In genomic region chr1:8816831-8817412, GRCh38 we compare ENCODE assay signal across 7 cellular contexts. TPM values are rescaled to one million over a fixed set of nuclear protein-coding genes. Genes with fewer than 3 reads are reported as not detected.
DNase-seq lines count a peak whose midpoint lies in the region; ATAC-seq and TF ChIP-seq lines count a peak whose summit lies in the region.

No MANE protein-coding gene starts in this region.

- H3K4me3 Mint-ChIP-seq in activated B cell treated with CpG ODN at 0.5 μM for 24 hours: peak overlapping the region; percentile 94
- peak overlapping the region; percentile 95 for H3K4me3 Mint-ChIP-seq in dendritic cell treated with granulocyte-macrophage colony-stimulating factor and Interleukin-4, amounts not matched to agents 40 ng/mL and 50 ng/mL, for 4 days
- peak overlapping the region; percentile 95 to 98 for H3K4me3 Mint-ChIP-seq in stimulated activated naive B cell treated with anti-CD40 and anti-IgM and Interleukin-4, amounts not matched to agents 10 μg/mL and 1 μg/mL and 100 μg/mL, for 72 hours

- peaks cover 48% of the 10 kb centered on the region for H3K4me1 ChIP-seq in lower lobe of right lung

- no peaks in the 10 kb centered on the region for H3K36me3 ChIP-seq in lower lobe of right lung

- H3K27me3 Mint-ChIP-seq in activated B cell treated with CpG ODN at 0.5 μM for 24 hours: no peaks in the 10 kb centered on the region
- no peaks in the 10 kb centered on the region for H3K27me3 Mint-ChIP-seq in dendritic cell treated with granulocyte-macrophage colony-stimulating factor and Interleukin-4, amounts not matched to agents 40 ng/mL and 50 ng/mL, for 4 days
- H3K27me3 Mint-ChIP-seq in stimulated activated naive B cell treated with anti-CD40 and anti-IgM and Interleukin-4, amounts not matched to agents 10 μg/mL and 1 μg/mL and 100 μg/mL, for 72 hours: no peaks in the 10 kb centered on the region

- H3K36me3 Mint-ChIP-seq in activated B cell treated with CpG ODN at 0.5 μM for 24 hours (ENCODE audit: low read depth): peaks cover 9% of the 10 kb centered on the region
- H3K36me3 Mint-ChIP-seq in dendritic cell treated with granulocyte-macrophage colony-stimulating factor and Interleukin-4, amounts not matched to agents 40 ng/mL and 50 ng/mL, for 4 days (ENCODE audit: low read depth): peaks cover 10% of the 10 kb centered on the region
- peaks cover 5 to 7% of the 10 kb centered on the region in 2 donors for H3K36me3 Mint-ChIP-seq in stimulated activated naive B cell treated with anti-CD40 and anti-IgM and Interleukin-4, amounts not matched to agents 10 μg/mL and 1 μg/mL and 100 μg/mL, for 72 hours

- TF ChIP-seq CTCF in activated B cell treated with CpG ODN at 0.5 μM for 24 hours (IDR thresholded peaks at IDR 0.05) (no peak), lower lobe of right lung (IDR thresholded peaks at IDR 0.05) (no peak)

- POLR2A ChIA-PET in activated B cell treated with CpG ODN at 0.5 μM for 24 hours (lab: Charles Lee): interaction anchor here (0.6 to 2.6 kb wide), 20 partner anchors 9 to 855 kb away, joined by 3 to 33 read pairs (median 5); partner anchors contain the start of genes ENO1 and PARK7

- peak overlapping the region; percentile 91 for H3K27ac ChIP-seq in lower lobe of right lung

- CTCF ChIA-PET in activated B cell treated with CpG ODN at 0.5 μM for 24 hours (lab: Charles Lee): no interaction called here

- intact Hi-C loops in activated B cell treated with CpG ODN at 0.5 μM for 24 hours (cut with micrococcal nuclease): loop anchor here (1.0 to 5.0 kb wide), 5 partner anchors 32 to 791 kb away; partner anchors contain the start of genes ENO1, ERRFI1 and GPR157
- intact Hi-C loops in dendritic cell treated with granulocyte-macrophage colony-stimulating factor and Interleukin-4, amounts not matched to agents 40 ng/mL and 50 ng/mL, for 4 days (cut with micrococcal nuclease): no loop called here
- intact Hi-C loops in lower lobe of right lung (cut with DNase I): no loop called here

- H3K9me3 Mint-ChIP-seq in activated B cell treated with CpG ODN at 0.5 μM for 24 hours: no peaks in the 10 kb centered on the region
- H3K9me3 Mint-ChIP-seq in dendritic cell treated with granulocyte-macrophage colony-stimulating factor and Interleukin-4, amounts not matched to agents 40 ng/mL and 50 ng/mL, for 4 days: no peaks in the 10 kb centered on the region
- H3K9me3 Mint-ChIP-seq in stimulated activated naive B cell treated with anti-CD40 and anti-IgM and Interleukin-4, amounts not matched to agents 10 μg/mL and 1 μg/mL and 100 μg/mL, for 72 hours: no peaks in the 10 kb centered on the region

- H3K27ac Mint-ChIP-seq in activated B cell treated with CpG ODN at 0.5 μM for 24 hours: peak overlapping the region; percentile 96
- peak overlapping the region; percentile 98 for H3K27ac Mint-ChIP-seq in dendritic cell treated with granulocyte-macrophage colony-stimulating factor and Interleukin-4, amounts not matched to agents 40 ng/mL and 50 ng/mL, for 4 days
- H3K27ac Mint-ChIP-seq in stimulated activated naive B cell treated with anti-CD40 and anti-IgM and Interleukin-4, amounts not matched to agents 10 μg/mL and 1 μg/mL and 100 μg/mL, for 72 hours: peak overlapping the region; percentile 99

- no peaks in the 10 kb centered on the region for H3K27me3 ChIP-seq in lower lobe of right lung (ENCODE audit: low read depth)

- H3K4me3 ChIP-seq in lower lobe of right lung: peak overlapping the region; percentile 89

- ATAC-seq in GM18498 (IDR thresholded peaks at IDR 0.05; ENCODE audit: unreplicated experiment) (peak; percentile 24), HG03064 (IDR thresholded peaks at IDR 0.05; ENCODE audit: low read depth, unreplicated experiment) (peak; percentile 14), activated B cell treated with CpG ODN at 0.5 μM for 24 hours (ENCODE audit: low read depth) (peak; percentile 15), lower lobe of right lung (peak; percentile 52 to 56)
- peak; percentile 41 to 43 for ATAC-seq in stimulated activated naive B cell treated with anti-CD40 and anti-IgM and Interleukin-4, amounts not matched to agents 10 μg/mL and 1 μg/mL and 100 μg/mL, for 72 hours (replicated peaks)

- DNase-seq in activated B cell treated with CpG ODN at 0.5 μM for 24 hours (peak; percentile 35), lower lobe of right lung (peak; percentile 56), NCI-H226 (no peak)
- peak; percentile 28 for DNase-seq in stimulated activated naive B cell treated with anti-CD40 and anti-IgM and Interleukin-4, amounts not matched to agents 10 μg/mL and 1 μg/mL and 100 μg/mL, for 72 hours

- peaks cover 43% of the 10 kb centered on the region for H3K4me1 Mint-ChIP-seq in activated B cell treated with CpG ODN at 0.5 μM for 24 hours
- H3K4me1 Mint-ChIP-seq in dendritic cell treated with granulocyte-macrophage colony-stimulating factor and Interleukin-4, amounts not matched to agents 40 ng/mL and 50 ng/mL, for 4 days (ENCODE audit: low read depth): peaks cover 33% of the 10 kb centered on the region
- peaks cover 25 to 48% of the 10 kb centered on the region in 2 donors for H3K4me1 Mint-ChIP-seq in stimulated activated naive B cell treated with anti-CD40 and anti-IgM and Interleukin-4, amounts not matched to agents 10 μg/mL and 1 μg/mL and 100 μg/mL, for 72 hours

- no peaks in the 10 kb centered on the region for H3K9me3 ChIP-seq in lower lobe of right lung

RNA-seq across cellular contexts. Expression of gene RERE, which starts 0.5 kb away (rescaled TPM):
- total RNA-seq in activated B cell treated with CpG ODN at 0.5 μM for 24 hours (90.5 and 98.8 TPM in 2 replicates), lower lobe of right lung (88.5 TPM)
